Comparison of ENCODE assay signal across 22 cellular contexts in genomic region chr14:77544571-77544970, GRCh38. TPM values are rescaled to one million over a fixed set of nuclear protein-coding genes. Genes with fewer than 3 reads are reported as not detected.
DNase-seq lines count a peak whose midpoint lies in the region; ATAC-seq and TF ChIP-seq lines count a peak whose summit lies in the region.
"Had no signal": no experiment of that assay in that cellular context is flagged by ENCODE, and none has a peak within 500 bp of the region (broad histone marks: within the 10 kb centered on the region; RNA-seq: fewer than 3 reads in every experiment).

No MANE protein-coding gene starts in this region.

- no peak overlapping the region for H3K9ac ChIP-seq in endodermal cell (ENCODE audit: extremely low read depth, low read length, poor library complexity, severe bottlenecking)
- H3K9ac ChIP-seq: BLaER1 had no signal

- no peaks in the 10 kb centered on the region for H3K9me3 ChIP-seq in endodermal cell (ENCODE audit: control insufficient read depth, low read length)
- no peaks in the 10 kb centered on the region for H3K9me3 ChIP-seq in vagina
- H3K9me3 ChIP-seq: BLaER1 had no signal

- H3K4me1 ChIP-seq in endodermal cell (ENCODE audit: control insufficient read depth, insufficient read depth, low read length) = peaks cover 3% of the 10 kb centered on the region
- peaks cover 24% of the 10 kb centered on the region for H3K4me1 ChIP-seq in vagina

- H3K4me3 Mint-ChIP-seq in activated naive CD8-positive, alpha-beta T cell treated with anti-CD3 and anti-CD28 coated beads, Interleukin-2, amount 10 ng/mL, durations not matched to agents 7 days and 5 days = no peak overlapping the region
- no peak overlapping the region for H3K4me3 Mint-ChIP-seq in activated naive CD8-positive, alpha-beta T cell treated with anti-CD3 and anti-CD28 coated beads, Interleukin-2, amount 50 U/mL, for 24 hours
- H3K4me3 Mint-ChIP-seq in endodermal cell (peak overlapping the region; percentile 2), neural crest cell (no peak overlapping the region)

- WGBS in endodermal cell (ENCODE audit: insufficient coverage in 1 of 2, insufficient read length in 1 of 2), 2 experiments = 47 to 83% methylated on average over 2 of the region's 2 CpGs

- H3K27me3 Mint-ChIP-seq in activated naive CD8-positive, alpha-beta T cell treated with anti-CD3 and anti-CD28 coated beads, Interleukin-2, amount 10 ng/mL, durations not matched to agents 7 days and 5 days = no peaks in the 10 kb centered on the region
- no peaks in the 10 kb centered on the region for H3K27me3 Mint-ChIP-seq in activated naive CD8-positive, alpha-beta T cell treated with anti-CD3 and anti-CD28 coated beads, Interleukin-2, amount 50 U/mL, for 24 hours
- H3K27me3 Mint-ChIP-seq in endodermal cell (ENCODE audit: insufficient read depth) (no peaks in the 10 kb centered on the region), neural crest cell (ENCODE audit: low read depth) (no peaks in the 10 kb centered on the region)

- H3K4me1 Mint-ChIP-seq in activated naive CD8-positive, alpha-beta T cell treated with anti-CD3 and anti-CD28 coated beads, Interleukin-2, amount 10 ng/mL, durations not matched to agents 7 days and 5 days = peaks cover 16% of the 10 kb centered on the region
- peaks cover 16% of the 10 kb centered on the region for H3K4me1 Mint-ChIP-seq in activated naive CD8-positive, alpha-beta T cell treated with anti-CD3 and anti-CD28 coated beads, Interleukin-2, amount 50 U/mL, for 24 hours
- peaks cover 53% of the 10 kb centered on the region for H3K4me1 Mint-ChIP-seq in endodermal cell
- peaks cover 25% of the 10 kb centered on the region for H3K4me1 Mint-ChIP-seq in neural crest cell

- no peak for ATAC-seq in activated naive CD8-positive, alpha-beta T cell treated with anti-CD3 and anti-CD28 coated beads, Interleukin-2, amount 10 ng/mL, durations not matched to agents 7 days and 5 days (ENCODE audit: low read depth)
- ATAC-seq in activated naive CD8-positive, alpha-beta T cell treated with anti-CD3 and anti-CD28 coated beads, Interleukin-2, amount 50 U/mL, for 24 hours = no peak
- no peak for ATAC-seq in GM19035 (IDR thresholded peaks at IDR 0.05; ENCODE audit: unreplicated experiment)

- TF ChIP-seq POLR2A in vagina (IDR thresholded peaks at IDR 0.05) = no peak

- no peaks in the 10 kb centered on the region for H3K9me3 Mint-ChIP-seq in activated naive CD8-positive, alpha-beta T cell treated with anti-CD3 and anti-CD28 coated beads, Interleukin-2, amount 10 ng/mL, durations not matched to agents 7 days and 5 days
- H3K9me3 Mint-ChIP-seq in activated naive CD8-positive, alpha-beta T cell treated with anti-CD3 and anti-CD28 coated beads, Interleukin-2, amount 50 U/mL, for 24 hours = no peaks in the 10 kb centered on the region
- H3K9me3 Mint-ChIP-seq in endodermal cell (no peaks in the 10 kb centered on the region), neural crest cell (no peaks in the 10 kb centered on the region)

- intact Hi-C loops in vagina (cut with DNase I) = no loop called here

- no peak overlapping the region for H3K4me3 ChIP-seq in endodermal cell (ENCODE audit: low read length)
- H3K4me3 ChIP-seq in vagina = no peak overlapping the region
- H3K4me3 ChIP-seq: BLaER1 had no signal

- H3K36me3 ChIP-seq in endodermal cell (ENCODE audit: control insufficient read depth, insufficient read depth, low read length) (peaks cover 16% of the 10 kb centered on the region), vagina (peaks cover 0 to 20% of the 10 kb centered on the region in 2 donors)

- peaks cover 21% of the 10 kb centered on the region for H3K36me3 Mint-ChIP-seq in activated naive CD8-positive, alpha-beta T cell treated with anti-CD3 and anti-CD28 coated beads, Interleukin-2, amount 10 ng/mL, durations not matched to agents 7 days and 5 days
- peaks cover 22% of the 10 kb centered on the region for H3K36me3 Mint-ChIP-seq in activated naive CD8-positive, alpha-beta T cell treated with anti-CD3 and anti-CD28 coated beads, Interleukin-2, amount 50 U/mL, for 24 hours (ENCODE audit: low read depth)
- H3K36me3 Mint-ChIP-seq in endodermal cell (ENCODE audit: low read depth) (peaks cover 33% of the 10 kb centered on the region), neural crest cell (ENCODE audit: low read depth) (peaks cover 4% of the 10 kb centered on the region)

- POLR2A ChIA-PET in activated naive CD8-positive, alpha-beta T cell treated with anti-CD3 and anti-CD28 coated beads, Interleukin-2, amount 10 ng/mL, durations not matched to agents 7 days and 5 days (lab: Charles Lee) = interaction anchor here (0.6 kb wide), 1 partner anchor 126 kb away, joined by 3 read pairs; no protein-coding TSS in a partner anchor

- H3K27ac ChIP-seq in endodermal cell (ENCODE audit: low read depth, low read length) (no peak overlapping the region), vagina (no peak overlapping the region)
- H3K27ac ChIP-seq: BLaER1 had no signal

- TF ChIP-seq CTCF in endodermal cell (conservative IDR thresholded peaks at IDR 0.05) (no peak), neural crest cell (conservative IDR thresholded peaks at IDR 0.05) (no peak), vagina (IDR thresholded peaks at IDR 0.05) (no peak)

- H3K27ac Mint-ChIP-seq in activated naive CD8-positive, alpha-beta T cell treated with anti-CD3 and anti-CD28 coated beads, Interleukin-2, amount 10 ng/mL, durations not matched to agents 7 days and 5 days = peak overlapping the region; percentile 19
- no peak overlapping the region for H3K27ac Mint-ChIP-seq in activated naive CD8-positive, alpha-beta T cell treated with anti-CD3 and anti-CD28 coated beads, Interleukin-2, amount 50 U/mL, for 24 hours
- H3K27ac Mint-ChIP-seq in endodermal cell (peak overlapping the region; percentile 65), neural crest cell (ENCODE audit: unreplicated experiment) (peak overlapping the region; percentile 16)

- no peak for DNase-seq in activated naive CD8-positive, alpha-beta T cell treated with anti-CD3 and anti-CD28 coated beads, Interleukin-2, amount 10 ng/mL, durations not matched to agents 7 days and 5 days
- no peak for DNase-seq in activated naive CD8-positive, alpha-beta T cell treated with anti-CD3 and anti-CD28 coated beads, Interleukin-2, amount 50 U/mL, for 24 hours
- DNase-seq in endodermal cell (no peak), neural crest cell (ENCODE audit: low read depth, low spot score) (no peak), NCI-H128 (lab: John Stamatoyannopoulos, UW; ENCODE audit: unreplicated experiment) (no peak), vagina (ENCODE audit: extremely low spot score in 2 of 2) (no peak), NCI-H1930 (lab: John Stamatoyannopoulos, UW) (no peak)
- DNase-seq: 8988T; DND-41; GF-D8; GOT3; NCI-H1092 treated with DMSO at 0.1 percent for 48 hours; NCI-H1694; NCI-H2107; NCI-H345; NCI-H526; NK-92 treated with Interleukin-12 subunit alpha and Interleukin-12 subunit beta, amount 100 ng/mL, for 24 hours; SHP77 treated with DMSO at 0.1 percent for 48 hours had no signal

- H3K27me3 ChIP-seq in endodermal cell (ENCODE audit: control insufficient read depth, insufficient read depth, low read length, poor library complexity, severe bottlenecking) (no peaks in the 10 kb centered on the region), vagina (no peaks in the 10 kb centered on the region)
- H3K27me3 ChIP-seq: BLaER1 had no signal

RNA-seq across cellular contexts. Expression of gene ISM2, which starts 46.0 kb away (rescaled TPM):
- under 1 TPM in 1 of 2 experiments, not detected in 1; 0.64 TPM for total RNA-seq in activated naive CD8-positive, alpha-beta T cell treated with anti-CD3 and anti-CD28 coated beads, Interleukin-2, amount 10 ng/mL, durations not matched to agents 7 days and 5 days
- total RNA-seq in endodermal cell (1 to 10 TPM; 1.3 to 1.6 TPM), neural crest cell (0.16 TPM in 1 of 2 replicates, not detected in the other), vagina (3.9 TPM)
- 0.28 TPM for polyA plus RNA-seq in endodermal cell (2013, experiment 1 of 2)
- 0.12 TPM for polyA plus RNA-seq in endodermal cell (2013, experiment 2 of 2)
- total RNA-seq: MCF 10A, OCI-LY7 had no signal
